ENCODE assay signal across 30 cellular contexts in genomic region chr10:3059974-3060373, GRCh38.
"Had no signal": no experiment of that assay in that cellular context is flagged by ENCODE, and none has a peak within 500 bp of the region (broad histone marks: within the 10 kb centered on the region; RNA-seq: fewer than 3 reads in every experiment).

No MANE protein-coding gene starts in this region.

- H3K9me3 ChIP-seq: left lung, lower lobe of right lung, pancreas, prostate gland, spleen, tibial nerve, uterus had no signal

- H3K27ac Mint-ChIP-seq: immature natural killer cell; mesothelial cell of epicardium; natural killer cell; nephron progenitor cell; stimulated activated effector memory CD8-positive, alpha-beta T cell treated with anti-CD3 and anti-CD28 coated beads, Interleukin-12 subunit alpha, Interleukin-12 subunit beta, amount 100 ng/mL, for 72 hours; stimulated activated naive CD8-positive, alpha-beta T cell treated with anti-CD3 and anti-CD28 coated beads, Interleukin-15, amount 100 ng/mL, for 72 hours; type B pancreatic cell had no signal

- FAIRE-seq: islet of Langerhans, kidney, pancreas, small intestine had no signal

- ATAC-seq: left colon, left lung, natural killer cell, right cardiac atrium, sciatic nerve had no signal

- H3K4me3 ChIP-seq: left lung, lower lobe of right lung, pancreas, prostate gland, spleen, tibial nerve, uterus had no signal

- DNase-seq: hippocampal formation; immature natural killer cell; kidney; left colon; left lung; lower lobe of right lung; mammary epithelial cell; mesendoderm; naive B cell; natural killer cell; nephron progenitor cell; nucleus accumbens; pancreas; posterior cingulate gyrus; retina; right cardiac atrium; small intestine; spleen; stimulated activated CD4-positive, alpha-beta T cell treated with anti-CD3 and anti-CD28 coated beads, Interleukin-4, amount 100 ng/mL, for 24 hours; stimulated activated naive CD4-positive, alpha-beta T cell; stimulated activated naive CD8-positive, alpha-beta T cell treated with anti-CD3 and anti-CD28 coated beads, Interleukin-15, amount 100 ng/mL, for 72 hours; substantia nigra; uterus had no signal

- H3K36me3 Mint-ChIP-seq: immature natural killer cell; mesothelial cell of epicardium; naive B cell; natural killer cell; stimulated activated effector memory CD8-positive, alpha-beta T cell treated with anti-CD3 and anti-CD28 coated beads, Interleukin-12 subunit alpha, Interleukin-12 subunit beta, amount 100 ng/mL, for 72 hours; type B pancreatic cell had no signal

- H3K27me3 ChIP-seq: left lung, pancreas, spleen, tibial nerve, uterus had no signal

- H3K4me3 Mint-ChIP-seq: immature natural killer cell; mesothelial cell of epicardium; naive B cell; natural killer cell; nephron progenitor cell; stimulated activated effector memory CD8-positive, alpha-beta T cell treated with anti-CD3 and anti-CD28 coated beads, Interleukin-12 subunit alpha, Interleukin-12 subunit beta, amount 100 ng/mL, for 72 hours; stimulated activated naive CD8-positive, alpha-beta T cell treated with anti-CD3 and anti-CD28 coated beads, Interleukin-15, amount 100 ng/mL, for 72 hours; type B pancreatic cell had no signal

- H3K27ac ChIP-seq: left lung, lower lobe of right lung, pancreas, prostate gland, spleen, tibial nerve, uterus had no signal

- H3K9me3 Mint-ChIP-seq: immature natural killer cell; mesothelial cell of epicardium; naive B cell; natural killer cell; nephron progenitor cell; stimulated activated effector memory CD8-positive, alpha-beta T cell treated with anti-CD3 and anti-CD28 coated beads, Interleukin-12 subunit alpha, Interleukin-12 subunit beta, amount 100 ng/mL, for 72 hours; stimulated activated naive CD8-positive, alpha-beta T cell treated with anti-CD3 and anti-CD28 coated beads, Interleukin-15, amount 100 ng/mL, for 72 hours; type B pancreatic cell had no signal

- H3K36me3 ChIP-seq: left lung, lower lobe of right lung, pancreas, prostate gland, spleen, tibial nerve, uterus had no signal

- H3K4me1 ChIP-seq: left lung, lower lobe of right lung, pancreas, prostate gland, spleen had no signal
